Comparison of ENCODE assay signal across 1 cellular context in the genomic region with DNA sequence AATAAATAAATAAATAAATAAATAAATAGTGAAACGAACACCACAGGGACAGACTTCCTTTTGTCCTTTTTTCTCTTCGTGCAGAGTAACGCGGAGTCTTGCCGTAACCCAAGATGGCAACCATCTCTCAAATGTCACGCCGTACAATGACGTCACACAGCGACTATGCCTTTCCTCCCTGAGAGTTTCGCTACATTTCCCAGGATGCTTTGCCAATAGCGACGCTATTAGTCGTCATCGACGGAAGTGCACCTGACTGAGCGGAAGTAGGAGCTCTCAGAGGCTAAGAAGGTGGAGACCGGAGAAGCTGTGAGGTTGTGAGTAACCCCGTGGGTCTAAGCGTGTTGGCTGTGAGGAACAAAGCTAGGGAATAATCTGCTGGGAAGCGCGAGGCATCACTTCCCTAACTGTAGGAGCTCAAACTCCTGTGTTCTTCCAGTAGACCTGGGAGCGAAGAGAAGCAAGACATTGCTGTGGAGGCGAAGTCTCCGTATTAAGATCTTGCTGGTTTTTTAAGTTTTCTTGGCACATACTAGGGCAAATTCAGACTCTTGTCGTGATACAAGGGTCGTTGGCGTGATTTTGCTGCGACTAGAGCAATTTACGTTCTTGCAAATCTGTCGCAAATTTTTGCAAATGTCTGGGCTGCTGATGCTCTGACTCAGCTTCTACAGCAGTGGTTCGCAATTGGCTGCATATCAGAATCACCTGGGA.
TF ChIP-seq lines count a peak whose summit lies in the region.

A gene with protein sequence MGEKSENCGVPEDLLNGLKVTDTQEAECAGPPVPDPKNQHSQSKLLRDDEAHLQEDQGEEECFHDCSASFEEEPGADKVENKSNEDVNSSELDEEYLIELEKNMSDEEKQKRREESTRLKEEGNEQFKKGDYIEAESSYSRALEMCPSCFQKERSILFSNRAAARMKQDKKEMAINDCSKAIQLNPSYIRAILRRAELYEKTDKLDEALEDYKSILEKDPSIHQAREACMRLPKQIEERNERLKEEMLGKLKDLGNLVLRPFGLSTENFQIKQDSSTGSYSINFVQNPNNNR (plus strand): TSS at position 263 of the 714 bp plus-strand sequence. CDS start 1,390 bp downstream, outside the sequence.

TF ChIP-seq in K562, 482 proteins besides CTCF, POLR2A, EP300 and RAD21 (continued from another document and continues in another):
- TF ChIP-seq, protein P1, sequence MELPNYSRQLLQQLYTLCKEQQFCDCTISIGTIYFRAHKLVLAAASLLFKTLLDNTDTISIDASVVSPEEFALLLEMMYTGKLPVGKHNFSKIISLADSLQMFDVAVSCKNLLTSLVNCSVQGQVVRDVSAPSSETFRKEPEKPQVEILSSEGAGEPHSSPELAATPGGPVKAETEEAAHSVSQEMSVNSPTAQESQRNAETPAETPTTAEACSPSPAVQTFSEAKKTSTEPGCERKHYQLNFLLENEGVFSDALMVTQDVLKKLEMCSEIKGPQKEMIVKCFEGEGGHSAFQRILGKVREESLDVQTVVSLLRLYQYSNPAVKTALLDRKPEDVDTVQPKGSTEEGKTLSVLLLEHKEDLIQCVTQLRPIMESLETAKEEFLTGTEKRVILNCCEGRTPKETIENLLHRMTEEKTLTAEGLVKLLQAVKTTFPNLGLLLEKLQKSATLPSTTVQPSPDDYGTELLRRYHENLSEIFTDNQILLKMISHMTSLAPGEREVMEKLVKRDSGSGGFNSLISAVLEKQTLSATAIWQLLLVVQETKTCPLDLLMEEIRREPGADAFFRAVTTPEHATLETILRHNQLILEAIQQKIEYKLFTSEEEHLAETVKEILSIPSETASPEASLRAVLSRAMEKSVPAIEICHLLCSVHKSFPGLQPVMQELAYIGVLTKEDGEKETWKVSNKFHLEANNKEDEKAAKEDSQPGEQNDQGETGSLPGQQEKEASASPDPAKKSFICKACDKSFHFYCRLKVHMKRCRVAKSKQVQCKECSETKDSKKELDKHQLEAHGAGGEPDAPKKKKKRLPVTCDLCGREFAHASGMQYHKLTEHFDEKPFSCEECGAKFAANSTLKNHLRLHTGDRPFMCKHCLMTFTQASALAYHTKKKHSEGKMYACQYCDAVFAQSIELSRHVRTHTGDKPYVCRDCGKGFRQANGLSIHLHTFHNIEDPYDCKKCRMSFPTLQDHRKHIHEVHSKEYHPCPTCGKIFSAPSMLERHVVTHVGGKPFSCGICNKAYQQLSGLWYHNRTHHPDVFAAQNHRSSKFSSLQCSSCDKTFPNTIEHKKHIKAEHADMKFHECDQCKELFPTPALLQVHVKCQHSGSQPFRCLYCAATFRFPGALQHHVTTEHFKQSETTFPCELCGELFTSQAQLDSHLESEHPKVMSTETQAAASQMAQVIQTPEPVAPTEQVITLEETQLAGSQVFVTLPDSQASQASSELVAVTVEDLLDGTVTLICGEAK (IDR thresholded peaks at IDR 0.05): peak; percentile 97
- TF ChIP-seq, protein P1 (CRISPR knock-in tag; IDR thresholded peaks at IDR 0.05): no peak
- TF ChIP-seq SUPT5H (IDR thresholded peaks at IDR 0.05): peak; percentile 97
- no peak for TF ChIP-seq U2AF1 (optimal IDR thresholded peaks at IDR 0.05; ENCODE audit: low read depth, low read length)
- no peak for TF ChIP-seq RBM39 (optimal IDR thresholded peaks at IDR 0.05; ENCODE audit: low read depth, low read length)
- TF ChIP-seq ZNF586 (CRISPR knock-in tag; conservative IDR thresholded peaks at IDR 0.05): no peak
- TF ChIP-seq NFE2L1 (tag; IDR thresholded peaks at IDR 0.05; ENCODE audit: borderline replicate concordance, low read depth): no peak
- peak; percentile 12; the same call in 1 of the 2 replicates for TF ChIP-seq NFE2 (IDR thresholded peaks at IDR 0.05; ENCODE audit: low read depth)
- TF ChIP-seq MTF1 (CRISPR knock-in tag; IDR thresholded peaks at IDR 0.05; ENCODE audit: borderline replicate concordance): no peak
- TF ChIP-seq FOXJ2 (tag; IDR thresholded peaks at IDR 0.05): no peak
- TF ChIP-seq ZEB2 (IDR thresholded peaks at IDR 0.05): peak; percentile 36; the same call in 1 of the 2 replicates
- TF ChIP-seq, protein P2, sequence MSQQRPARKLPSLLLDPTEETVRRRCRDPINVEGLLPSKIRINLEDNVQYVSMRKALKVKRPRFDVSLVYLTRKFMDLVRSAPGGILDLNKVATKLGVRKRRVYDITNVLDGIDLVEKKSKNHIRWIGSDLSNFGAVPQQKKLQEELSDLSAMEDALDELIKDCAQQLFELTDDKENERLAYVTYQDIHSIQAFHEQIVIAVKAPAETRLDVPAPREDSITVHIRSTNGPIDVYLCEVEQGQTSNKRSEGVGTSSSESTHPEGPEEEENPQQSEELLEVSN (IDR thresholded peaks at IDR 0.05; ENCODE audit: borderline replicate concordance in 1 of 2, extremely low read depth in 1 of 2, insufficient read depth in 1 of 2, insufficient read length in 1 of 2, low read depth in 1 of 2, low read length in 1 of 2, poor library complexity in 1 of 2, severe bottlenecking in 1 of 2): no peak
- TF ChIP-seq TAF9B (IDR thresholded peaks at IDR 0.05; ENCODE audit: partially characterized antibody): peak; percentile 82
- no peak for TF ChIP-seq ZSCAN32 (CRISPR knock-in tag; IDR thresholded peaks at IDR 0.05)
- no peak for TF ChIP-seq SRSF3 (IDR thresholded peaks at IDR 0.05; ENCODE audit: insufficient read depth, low read length)
- no peak for TF ChIP-seq TCF3 (CRISPR knock-in tag; IDR thresholded peaks at IDR 0.05)
- peak; percentile 30; the same call in 1 of the 2 replicates for TF ChIP-seq CTBP1 (IDR thresholded peaks at IDR 0.05; ENCODE audit: borderline replicate concordance)
- TF ChIP-seq MTA1 (IDR thresholded peaks at IDR 0.05; ENCODE audit: borderline replicate concordance): peak; percentile 99
- TF ChIP-seq ZNF408 (CRISPR knock-in tag; IDR thresholded peaks at IDR 0.05; ENCODE audit: low read depth): no peak
- TF ChIP-seq CEBPB (tag; IDR thresholded peaks at IDR 0.05): no peak; the same call in 1 of the 2 replicates
- TF ChIP-seq HEY1 (CRISPR knock-in tag; IDR thresholded peaks at IDR 0.05; ENCODE audit: borderline replicate concordance): no peak
- no peak for TF ChIP-seq MTA2 (IDR thresholded peaks at IDR 0.05; ENCODE audit: low read depth)
- no peak for TF ChIP-seq ZFX (CRISPR knock-in tag; IDR thresholded peaks at IDR 0.05)
- TF ChIP-seq ZNF696 (CRISPR knock-in tag; conservative IDR thresholded peaks at IDR 0.05): no peak
- TF ChIP-seq, protein P3, sequence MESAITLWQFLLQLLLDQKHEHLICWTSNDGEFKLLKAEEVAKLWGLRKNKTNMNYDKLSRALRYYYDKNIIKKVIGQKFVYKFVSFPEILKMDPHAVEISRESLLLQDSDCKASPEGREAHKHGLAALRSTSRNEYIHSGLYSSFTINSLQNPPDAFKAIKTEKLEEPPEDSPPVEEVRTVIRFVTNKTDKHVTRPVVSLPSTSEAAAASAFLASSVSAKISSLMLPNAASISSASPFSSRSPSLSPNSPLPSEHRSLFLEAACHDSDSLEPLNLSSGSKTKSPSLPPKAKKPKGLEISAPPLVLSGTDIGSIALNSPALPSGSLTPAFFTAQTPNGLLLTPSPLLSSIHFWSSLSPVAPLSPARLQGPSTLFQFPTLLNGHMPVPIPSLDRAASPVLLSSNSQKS (CRISPR knock-in tag; IDR thresholded peaks at IDR 0.05): no peak
- no peak for TF ChIP-seq ZNF583 (CRISPR knock-in tag; IDR thresholded peaks at IDR 0.05)
- TF ChIP-seq ZBTB7A (IDR thresholded peaks at IDR 0.05; ENCODE audit: borderline replicate concordance, control insufficient read depth, low read depth, low read length): no peak
- no peak for TF ChIP-seq DNMT1 (IDR thresholded peaks at IDR 0.05)
- TF ChIP-seq POLR2H (tag; IDR thresholded peaks at IDR 0.05; ENCODE audit: low read depth): peak; percentile 68
- TF ChIP-seq ZC3H8 (IDR thresholded peaks at IDR 0.05): no peak
- TF ChIP-seq, protein P4, sequence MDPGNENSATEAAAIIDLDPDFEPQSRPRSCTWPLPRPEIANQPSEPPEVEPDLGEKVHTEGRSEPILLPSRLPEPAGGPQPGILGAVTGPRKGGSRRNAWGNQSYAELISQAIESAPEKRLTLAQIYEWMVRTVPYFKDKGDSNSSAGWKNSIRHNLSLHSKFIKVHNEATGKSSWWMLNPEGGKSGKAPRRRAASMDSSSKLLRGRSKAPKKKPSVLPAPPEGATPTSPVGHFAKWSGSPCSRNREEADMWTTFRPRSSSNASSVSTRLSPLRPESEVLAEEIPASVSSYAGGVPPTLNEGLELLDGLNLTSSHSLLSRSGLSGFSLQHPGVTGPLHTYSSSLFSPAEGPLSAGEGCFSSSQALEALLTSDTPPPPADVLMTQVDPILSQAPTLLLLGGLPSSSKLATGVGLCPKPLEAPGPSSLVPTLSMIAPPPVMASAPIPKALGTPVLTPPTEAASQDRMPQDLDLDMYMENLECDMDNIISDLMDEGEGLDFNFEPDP (CRISPR knock-in tag; IDR thresholded peaks at IDR 0.05): no peak
- TF ChIP-seq CBFA2T3 (IDR thresholded peaks at IDR 0.05): no peak
- TF ChIP-seq ZKSCAN1 (IDR thresholded peaks at IDR 0.05; ENCODE audit: low read depth, low read length): peak; percentile 81; the same call in 1 of the 2 replicates
- TF ChIP-seq, protein P5, sequence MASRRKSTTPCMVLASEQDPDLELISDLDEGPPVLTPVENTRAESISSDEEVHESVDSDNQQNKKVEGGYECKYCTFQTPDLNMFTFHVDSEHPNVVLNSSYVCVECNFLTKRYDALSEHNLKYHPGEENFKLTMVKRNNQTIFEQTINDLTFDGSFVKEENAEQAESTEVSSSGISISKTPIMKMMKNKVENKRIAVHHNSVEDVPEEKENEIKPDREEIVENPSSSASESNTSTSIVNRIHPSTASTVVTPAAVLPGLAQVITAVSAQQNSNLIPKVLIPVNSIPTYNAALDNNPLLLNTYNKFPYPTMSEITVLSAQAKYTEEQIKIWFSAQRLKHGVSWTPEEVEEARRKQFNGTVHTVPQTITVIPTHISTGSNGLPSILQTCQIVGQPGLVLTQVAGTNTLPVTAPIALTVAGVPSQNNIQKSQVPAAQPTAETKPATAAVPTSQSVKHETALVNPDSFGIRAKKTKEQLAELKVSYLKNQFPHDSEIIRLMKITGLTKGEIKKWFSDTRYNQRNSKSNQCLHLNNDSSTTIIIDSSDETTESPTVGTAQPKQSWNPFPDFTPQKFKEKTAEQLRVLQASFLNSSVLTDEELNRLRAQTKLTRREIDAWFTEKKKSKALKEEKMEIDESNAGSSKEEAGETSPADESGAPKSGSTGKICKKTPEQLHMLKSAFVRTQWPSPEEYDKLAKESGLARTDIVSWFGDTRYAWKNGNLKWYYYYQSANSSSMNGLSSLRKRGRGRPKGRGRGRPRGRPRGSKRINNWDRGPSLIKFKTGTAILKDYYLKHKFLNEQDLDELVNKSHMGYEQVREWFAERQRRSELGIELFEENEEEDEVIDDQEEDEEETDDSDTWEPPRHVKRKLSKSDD (conservative IDR thresholded peaks at IDR 0.05; ENCODE audit: low read length): no peak
- no peak for TF ChIP-seq ZNF79 (CRISPR knock-in tag; IDR thresholded peaks at IDR 0.05; ENCODE audit: low read depth)
- TF ChIP-seq, protein P6, sequence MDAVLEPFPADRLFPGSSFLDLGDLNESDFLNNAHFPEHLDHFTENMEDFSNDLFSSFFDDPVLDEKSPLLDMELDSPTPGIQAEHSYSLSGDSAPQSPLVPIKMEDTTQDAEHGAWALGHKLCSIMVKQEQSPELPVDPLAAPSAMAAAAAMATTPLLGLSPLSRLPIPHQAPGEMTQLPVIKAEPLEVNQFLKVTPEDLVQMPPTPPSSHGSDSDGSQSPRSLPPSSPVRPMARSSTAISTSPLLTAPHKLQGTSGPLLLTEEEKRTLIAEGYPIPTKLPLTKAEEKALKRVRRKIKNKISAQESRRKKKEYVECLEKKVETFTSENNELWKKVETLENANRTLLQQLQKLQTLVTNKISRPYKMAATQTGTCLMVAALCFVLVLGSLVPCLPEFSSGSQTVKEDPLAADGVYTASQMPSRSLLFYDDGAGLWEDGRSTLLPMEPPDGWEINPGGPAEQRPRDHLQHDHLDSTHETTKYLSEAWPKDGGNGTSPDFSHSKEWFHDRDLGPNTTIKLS (IDR thresholded peaks at IDR 0.05; ENCODE audit: borderline replicate concordance, low read depth): no peak
- TF ChIP-seq, protein P7, sequence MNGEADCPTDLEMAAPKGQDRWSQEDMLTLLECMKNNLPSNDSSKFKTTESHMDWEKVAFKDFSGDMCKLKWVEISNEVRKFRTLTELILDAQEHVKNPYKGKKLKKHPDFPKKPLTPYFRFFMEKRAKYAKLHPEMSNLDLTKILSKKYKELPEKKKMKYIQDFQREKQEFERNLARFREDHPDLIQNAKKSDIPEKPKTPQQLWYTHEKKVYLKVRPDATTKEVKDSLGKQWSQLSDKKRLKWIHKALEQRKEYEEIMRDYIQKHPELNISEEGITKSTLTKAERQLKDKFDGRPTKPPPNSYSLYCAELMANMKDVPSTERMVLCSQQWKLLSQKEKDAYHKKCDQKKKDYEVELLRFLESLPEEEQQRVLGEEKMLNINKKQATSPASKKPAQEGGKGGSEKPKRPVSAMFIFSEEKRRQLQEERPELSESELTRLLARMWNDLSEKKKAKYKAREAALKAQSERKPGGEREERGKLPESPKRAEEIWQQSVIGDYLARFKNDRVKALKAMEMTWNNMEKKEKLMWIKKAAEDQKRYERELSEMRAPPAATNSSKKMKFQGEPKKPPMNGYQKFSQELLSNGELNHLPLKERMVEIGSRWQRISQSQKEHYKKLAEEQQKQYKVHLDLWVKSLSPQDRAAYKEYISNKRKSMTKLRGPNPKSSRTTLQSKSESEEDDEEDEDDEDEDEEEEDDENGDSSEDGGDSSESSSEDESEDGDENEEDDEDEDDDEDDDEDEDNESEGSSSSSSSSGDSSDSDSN (IDR thresholded peaks at IDR 0.05; ENCODE audit: borderline replicate concordance in 1 of 2, low read depth in 2 of 2, low read length in 2 of 2): no peak
- peak; percentile 86 to 99 (median 98) for TF ChIP-seq YY1 (IDR thresholded peaks at IDR 0.05; ENCODE audit: borderline replicate concordance in 1 of 3, control insufficient read depth in 1 of 3, extremely low read depth in 1 of 3, insufficient read depth in 3 of 3, insufficient read length in 1 of 3, insufficient replicate concordance in 2 of 3, low read depth in 1 of 3, low read length in 2 of 3)
